ENCODE assay signal across 26 cellular contexts in genomic region chr16:12653820-12654392, GRCh38.
DNase-seq lines count a peak whose midpoint lies in the region; ATAC-seq, FAIRE-seq and TF ChIP-seq lines count a peak whose summit lies in the region.
"Had no signal": no experiment of that assay in that cellular context is flagged by ENCODE, and none has a peak within 500 bp of the region (broad histone marks: within the 10 kb centered on the region; RNA-seq: fewer than 3 reads in every experiment).

No MANE protein-coding gene starts in this region.

- no peak for FAIRE-seq in HepG2 (lab: Jason Lieb, UNC)
- FAIRE-seq: A204.1, GM12878, GM12892, GM18507 had no signal

- H3K79me2 ChIP-seq in HepG2 (ENCODE audit: insufficient read depth, low read length) = no peaks in the 10 kb centered on the region

- H3K27me3 Mint-ChIP-seq in WTC11 (ENCODE audit: low read depth) = no peaks in the 10 kb centered on the region; the same call in 1 of the 2 replicates

- no peak overlapping the region for H3K9ac ChIP-seq in HepG2 (ENCODE audit: insufficient read depth, low read depth, low read length)
- H3K9ac ChIP-seq: BLaER1 had no signal

- TF ChIP-seq POLR2A in HepG2 (IDR thresholded peaks at IDR 0.05; ENCODE audit: insufficient read depth in 1 of 2, low read depth in 2 of 2, low read length in 2 of 2) (no peak), right lobe of liver (IDR thresholded peaks at IDR 0.05) (no peak), vagina (IDR thresholded peaks at IDR 0.05) (no peak)

- H3K9me3 ChIP-seq in HepG2 (ENCODE audit: low read length) (no peaks in the 10 kb centered on the region), right lobe of liver (no peaks in the 10 kb centered on the region), vagina (peaks cover 4% of the 10 kb centered on the region)

- H3K4me3 Mint-ChIP-seq in WTC11 = no peak overlapping the region
- H3K4me3 Mint-ChIP-seq: CD14-positive monocyte; CD4-positive, alpha-beta memory T cell; CD4-positive, CD25-positive, alpha-beta regulatory T cell had no signal

- in situ Hi-C loops in HepG2 (cut with HindIII; ENCODE audit: extremely low pct_ligation_motif_present, low pct_unique_long_range_greater_than_20kb) = no loop called here

- no peak for TF ChIP-seq CTCF in HepG2 (CRISPR knock-in tag; IDR thresholded peaks at IDR 0.05)
- no peak for TF ChIP-seq CTCF in right lobe of liver (IDR thresholded peaks at IDR 0.05)
- TF ChIP-seq CTCF in WTC11 (IDR thresholded peaks at IDR 0.05) = no peak
- no peak for TF ChIP-seq CTCF in vagina (IDR thresholded peaks at IDR 0.05)

- no peak overlapping the region for H3K27ac Mint-ChIP-seq in WTC11
- H3K27ac Mint-ChIP-seq: CD4-positive, CD25-positive, alpha-beta regulatory T cell; CD8-positive, alpha-beta memory T cell had no signal

- H3K4me1 Mint-ChIP-seq in WTC11 = no peaks in the 10 kb centered on the region
- H3K4me1 Mint-ChIP-seq: CD14-positive monocyte; CD4-positive, alpha-beta memory T cell; CD4-positive, CD25-positive, alpha-beta regulatory T cell had no signal

- no peaks in the 10 kb centered on the region for H3K36me3 Mint-ChIP-seq in WTC11

- H3K27me3 ChIP-seq in HepG2 (ENCODE audit: control insufficient read depth in 1 of 2, insufficient read depth in 2 of 2, low read length in 2 of 2) = no peaks in the 10 kb centered on the region
- no peaks in the 10 kb centered on the region for H3K27me3 ChIP-seq in right lobe of liver
- H3K27me3 ChIP-seq in vagina = no peaks in the 10 kb centered on the region
- H3K27me3 ChIP-seq: BE2C, BLaER1 had no signal

- H2AFZ ChIP-seq in HepG2 (ENCODE audit: low read length) = no peak overlapping the region

- WGBS in HepG2 (ENCODE audit: low lambda C conversion rate) = 70% methylated on average over 2 of the region's 2 CpGs
- 73% methylated on average over 2 of the region's 2 CpGs for WGBS in right lobe of liver (ENCODE audit: insufficient coverage, low coverage, low lambda C conversion rate, missing lambda C conversion rate)

- no TSS peak for BruUV-seq in HepG2 (replicated peaks; lab: Mats Ljungman, UMichigan)

- ATAC-seq in HepG2 (no peak), right lobe of liver (no peak), WTC11 (no peak), HG02798 (IDR thresholded peaks at IDR 0.05; ENCODE audit: poor library complexity, unreplicated experiment) (no peak)
- ATAC-seq: GM12878 had no signal

- H3K36me3 ChIP-seq in HepG2 (replicated peaks in 1 of 2; ENCODE audit: control insufficient read depth in 1 of 2, insufficient read depth in 2 of 2, low read length in 2 of 2) (peaks cover 0 to 2% of the 10 kb centered on the region in 2 experiments; a peak in 1 of 5 replicates), right lobe of liver (no peaks in the 10 kb centered on the region), vagina (no peaks in the 10 kb centered on the region)
- H3K36me3 ChIP-seq: BE2C had no signal

- DNase-seq in HepG2 (ENCODE audit: low spot score) = no peak
- no peak for DNase-seq in right lobe of liver
- no peak for DNase-seq in WTC11 (ENCODE audit: low spot score)
- no peak for DNase-seq in vagina (ENCODE audit: extremely low spot score in 2 of 2)
- DNase-seq: 8988T; ACHN; BE2C; C1 segment of cervical spinal cord; CD4-positive, alpha-beta memory T cell; CD4-positive, CD25-positive, alpha-beta regulatory T cell; CD8-positive, alpha-beta memory T cell; COR-L47; DMS 273 treated with DMSO at 0.1 percent for 48 hours; DMS153; DMS53; DMS79; DND-41; EL; GDM1 had no signal

- TF ChIP-seq EP300 in HepG2 (IDR thresholded peaks at IDR 0.05; ENCODE audit: low read depth in 2 of 2, low read length in 2 of 2) = no peak
- TF ChIP-seq EP300 in HepG2 (CRISPR knock-in tag; IDR thresholded peaks at IDR 0.05; ENCODE audit: borderline replicate concordance) = no peak

- H3K27ac ChIP-seq in HepG2 (ENCODE audit: extremely low read length, insufficient read depth, low read length) (no peak overlapping the region), right lobe of liver (no peak overlapping the region), vagina (no peak overlapping the region)
- H3K27ac ChIP-seq: BLaER1 had no signal

- no peak overlapping the region for H3K4me2 ChIP-seq in HepG2 (ENCODE audit: low read depth, low read length)
- H3K4me2 ChIP-seq: BLaER1 had no signal

- TF ChIP-seq RAD21 in HepG2 (CRISPR knock-in tag; IDR thresholded peaks at IDR 0.05) = no peak

- H3K4me3 ChIP-seq in HepG2 (replicated peaks in 1 of 3; ENCODE audit: insufficient read depth in 1 of 3, low read depth in 2 of 3, low read length in 3 of 3) (no peak overlapping the region), right lobe of liver (no peak overlapping the region), vagina (no peak overlapping the region)
- H3K4me3 ChIP-seq: BLaER1, GM12878 had no signal

- POLR2A ChIA-PET in HepG2 (lab: Yijun Ruan, JAX) (interaction anchor here (1.4 kb wide), 1 partner anchor 10 kb away, joined by 3 read pairs; no protein-coding TSS in a partner anchor), WTC11 (lab: Charles Lee) (interaction anchor here (0.6 kb wide), 1 partner anchor 105 kb away, joined by 5 read pairs; no protein-coding TSS in a partner anchor)

- H3K4me1 ChIP-seq in HepG2 (ENCODE audit: insufficient read depth, low read length) (no peaks in the 10 kb centered on the region), right lobe of liver (peaks cover 0 to 14% (median 2%) of the 10 kb centered on the region in 4 donors), vagina (no peaks in the 10 kb centered on the region)
- H3K4me1 ChIP-seq: BE2C, BLaER1 had no signal

- peaks cover 7% of the 10 kb centered on the region for H3K9me3 Mint-ChIP-seq in WTC11

- CTCF ChIA-PET in HepG2 (lab: Yijun Ruan, JAX; ENCODE audit: low intra/inter-chr PET ratio, low total read pairs) = no interaction called here
- CTCF ChIA-PET in WTC11 (lab: Charles Lee) = no interaction called here

- no peaks in the 10 kb centered on the region for H4K20me1 ChIP-seq in HepG2 (ENCODE audit: insufficient read depth, low read length)
- H4K20me1 ChIP-seq: BLaER1 had no signal

- intact Hi-C loops in HepG2 (cut with micrococcal nuclease; ENCODE audit: unreplicated experiment) (no loop called here), right lobe of liver (cut with DNase I) (no loop called here), vagina (cut with DNase I) (no loop called here)

TF ChIP-seq in HepG2, 621 proteins besides CTCF, POLR2A, EP300 and RAD21 (continues in another document):
- TF ChIP-seq ZNF18 (CRISPR knock-in tag; IDR thresholded peaks at IDR 0.05; ENCODE audit: insufficient replicate concordance) = no peak
- TF ChIP-seq ZNF737 (CRISPR knock-in tag; IDR thresholded peaks at IDR 0.05; ENCODE audit: borderline replicate concordance) = no peak
- TF ChIP-seq ZNF552 (CRISPR knock-in tag; IDR thresholded peaks at IDR 0.05; ENCODE audit: borderline replicate concordance) = no peak

TF ChIP-seq in WTC11, 78 proteins besides CTCF, POLR2A, EP300 and RAD21:
- TF ChIP-seq E2F4 (CRISPR knock-in tag; IDR thresholded peaks at IDR 0.05; ENCODE audit: borderline replicate concordance, low read depth) (no peak), ZNF512 (CRISPR knock-in tag; IDR thresholded peaks at IDR 0.05; ENCODE audit: borderline replicate concordance) (peak; percentile 47; the same call in 1 of the 2 replicates), IRF2 (CRISPR knock-in tag; IDR thresholded peaks at IDR 0.05; ENCODE audit: borderline replicate concordance, low read depth) (no peak), JAZF1 (CRISPR knock-in tag; IDR thresholded peaks at IDR 0.05) (no peak)

Comparison
In these comparisons a context has a peak if more than half of its experiments do, and no peak if none do; other contexts are left out.
1. Of the 50 proteins assayed by ChIP-seq in both HepG2 and WTC11: peak only in HepG2: none; only in WTC11: none; in both: ZNF512; in neither: 49.